Comparison of ENCODE assay signal across 1 cellular context in genomic region chr9:107707915-107708441, GRCh38.
A peak's percentile ranks its signal among the peaks of the same experiment; 100 is the strongest.
TF ChIP-seq lines count a peak whose summit lies in the region.

No MANE protein-coding gene starts in this region.

TF ChIP-seq in K562, 482 proteins besides CTCF, POLR2A, EP300 and RAD21 (continued from another document):
- TF ChIP-seq CHD7 (IDR thresholded peaks at IDR 0.05; ENCODE audit: low read depth, low read length): no peak
- no peak for TF ChIP-seq HCFC1 (IDR thresholded peaks at IDR 0.05; ENCODE audit: low read depth, low read length)
- peak in 1 of 2 experiments; percentile 83; a peak in 2 of 4 replicates for TF ChIP-seq RCOR1 (IDR thresholded peaks at IDR 0.05; ENCODE audit: borderline replicate concordance in 1 of 2, low read depth in 2 of 2, low read length in 2 of 2)
- no peak for TF ChIP-seq CBX8 (IDR thresholded peaks at IDR 0.05; ENCODE audit: borderline replicate concordance, extremely low read depth, low read depth, low read length, poor library complexity, severe bottlenecking)
- TF ChIP-seq HMGN3 (IDR thresholded peaks at IDR 0.05; ENCODE audit: borderline replicate concordance, extremely low read depth, insufficient read length, low read depth, low read length): no peak
- no peak for TF ChIP-seq CCAR2 (IDR thresholded peaks at IDR 0.05; ENCODE audit: low read depth, low read length)
- TF ChIP-seq ETV6 (IDR thresholded peaks at IDR 0.05; ENCODE audit: borderline replicate concordance in 1 of 2, low read depth in 2 of 2, low read length in 1 of 2): no peak
- TF ChIP-seq ETV6 (CRISPR knock-in tag; IDR thresholded peaks at IDR 0.05; ENCODE audit: borderline replicate concordance): no peak
- no peak for TF ChIP-seq BRD9 (IDR thresholded peaks at IDR 0.05; ENCODE audit: low read depth, partially characterized antibody)
- TF ChIP-seq NFE2 (IDR thresholded peaks at IDR 0.05; ENCODE audit: low read depth): peak; percentile 66
- no peak for TF ChIP-seq DLX4 (CRISPR knock-in tag; IDR thresholded peaks at IDR 0.05)
- TF ChIP-seq PKNOX1 (IDR thresholded peaks at IDR 0.05): no peak
- TF ChIP-seq SRSF7 (optimal IDR thresholded peaks at IDR 0.05; ENCODE audit: low read depth, low read length): no peak
- TF ChIP-seq ARID4B (CRISPR knock-in tag; IDR thresholded peaks at IDR 0.05): no peak
- TF ChIP-seq TAL1 (IDR thresholded peaks at IDR 0.05): peak; percentile 68
- no peak for TF ChIP-seq CREB3 (tag; conservative IDR thresholded peaks at IDR 0.05; ENCODE audit: low read depth)
